Comparison of ENCODE assay signal across 22 cellular contexts in genomic region chr11:118374729-118375128, GRCh38. TPM values are rescaled to one million over a fixed set of nuclear protein-coding genes. Genes with fewer than 3 reads are reported as not detected.
"Had no signal": no experiment of that assay in that cellular context is flagged by ENCODE, and none has a peak within 500 bp of the region (broad histone marks: within the 10 kb centered on the region; RNA-seq: fewer than 3 reads in every experiment).

No MANE protein-coding gene starts in this region.

- H3K27me3 Mint-ChIP-seq: natural killer cell treated with Interleukin-12 subunit alpha and Interleukin-12 subunit beta and Interleukin-15 and Interleukin-18, amount 100 ng/mL, for 72 hours; stimulated activated memory B cell treated with anti-CD40 and anti-IgM and Interleukin-4, amounts not matched to agents 10 μg/mL and 1 μg/mL and 100 μg/mL, for 72 hours; type B pancreatic cell had no signal

- H3K4me1 Mint-ChIP-seq: mesothelial cell of epicardium; stimulated activated memory B cell treated with anti-CD40 and anti-IgM and Interleukin-4, amounts not matched to agents 10 μg/mL and 1 μg/mL and 100 μg/mL, for 72 hours had no signal

- DNase-seq: activated CD4-positive, alpha-beta T cell treated with anti-CD3 and anti-CD28 coated beads, Interleukin-2, amount 50 U/mL, for 1 hour; activated CD8-positive, alpha-beta memory T cell treated with anti-CD3 and anti-CD28 coated beads, Interleukin-2, amount 50 U/mL, for 48 hours; activated naive CD4-positive, alpha-beta T cell treated with Interleukin-2 at 50 U/mL for 16 hours; aorta; brain microvascular endothelial cell; central memory CD4-positive, alpha-beta T cell; left colon; lower lobe of right lung; pancreas; sigmoid colon; spleen; stimulated activated CD4-positive, alpha-beta T cell treated with anti-CD3 and anti-CD28 coated beads, Interleukin-4, amount 100 ng/mL, for 4 hours; testis had no signal

- H3K27ac ChIP-seq: brain microvascular endothelial cell, coronary artery, lower lobe of right lung, neutrophil, pancreas, sigmoid colon, spleen, testis had no signal

- H3K4me3 Mint-ChIP-seq: mesothelial cell of epicardium; natural killer cell treated with Interleukin-12 subunit alpha and Interleukin-12 subunit beta and Interleukin-15 and Interleukin-18, amount 100 ng/mL, for 72 hours; stimulated activated memory B cell treated with anti-CD40 and anti-IgM and Interleukin-4, amounts not matched to agents 10 μg/mL and 1 μg/mL and 100 μg/mL, for 72 hours; T-helper 1 cell treated with Interleukin-12 subunit alpha and Interleukin-12 subunit beta and Interleukin-4 antibody, amounts not matched to agents 30 μg/mL and 1 μg/mL, for 36 hours; type B pancreatic cell had no signal

- ATAC-seq: left colon; lower lobe of right lung; natural killer cell treated with Interleukin-12 subunit alpha and Interleukin-12 subunit beta and Interleukin-15 and Interleukin-18, amount 100 ng/mL, for 72 hours; stimulated activated memory B cell treated with anti-CD40 and anti-IgM and Interleukin-4, amounts not matched to agents 10 μg/mL and 1 μg/mL and 100 μg/mL, for 72 hours had no signal

- H3K9me3 Mint-ChIP-seq: mesothelial cell of epicardium; natural killer cell treated with Interleukin-12 subunit alpha and Interleukin-12 subunit beta and Interleukin-15 and Interleukin-18, amount 100 ng/mL, for 72 hours; stimulated activated memory B cell treated with anti-CD40 and anti-IgM and Interleukin-4, amounts not matched to agents 10 μg/mL and 1 μg/mL and 100 μg/mL, for 72 hours; T-helper 1 cell treated with Interleukin-12 subunit alpha and Interleukin-12 subunit beta and Interleukin-4 antibody, amounts not matched to agents 30 μg/mL and 1 μg/mL, for 36 hours; type B pancreatic cell had no signal

- H3K4me3 ChIP-seq: coronary artery, lower lobe of right lung, pancreas, sigmoid colon, spleen, testis had no signal

- H3K27ac Mint-ChIP-seq: mesothelial cell of epicardium; stimulated activated memory B cell treated with anti-CD40 and anti-IgM and Interleukin-4, amounts not matched to agents 10 μg/mL and 1 μg/mL and 100 μg/mL, for 72 hours; T-helper 1 cell treated with Interleukin-12 subunit alpha and Interleukin-12 subunit beta and Interleukin-4 antibody, amounts not matched to agents 30 μg/mL and 1 μg/mL, for 36 hours; type B pancreatic cell had no signal

- H3K4me1 ChIP-seq: lower lobe of right lung, pancreas, sigmoid colon, spleen, testis had no signal

- H3K27me3 ChIP-seq: brain microvascular endothelial cell, neutrophil, pancreas, sigmoid colon, spleen, testis had no signal

- H3K9me3 ChIP-seq: lower lobe of right lung, neutrophil, pancreas, sigmoid colon, spleen, testis had no signal

RNA-seq across cellular contexts. Expression of gene CD3G, which starts 30.6 kb away (rescaled TPM):
- total RNA-seq: epithelial cell of proximal tubule, mesothelial cell of epicardium, pulmonary artery endothelial cell had no signal
- polyA plus RNA-seq: aorta had no signal

RNA-seq across cellular contexts. Expression of gene CD3D, which starts 32.2 kb away (rescaled TPM):
- total RNA-seq: epithelial cell of proximal tubule, mesothelial cell of epicardium, pulmonary artery endothelial cell had no signal
